In genomic region chr12:106342397-106343212, GRCh38 we compare ENCODE assay signal across 8 cellular contexts. TPM values are rescaled to one million over a fixed set of nuclear protein-coding genes. Genes with fewer than 3 reads are reported as not detected.
A peak's percentile ranks its signal among the peaks of the same experiment; 100 is the strongest.
DNase-seq lines count a peak whose midpoint lies in the region; ATAC-seq and TF ChIP-seq lines count a peak whose summit lies in the region.

No MANE protein-coding gene starts in this region.

- in situ Hi-C loops in Caki2 (cut with HindIII; ENCODE audit: low pct_unique_long_range_greater_than_20kb, low sequenced_read_pairs): no loop called here

- ATAC-seq in GM21390 (IDR thresholded peaks at IDR 0.05; ENCODE audit: unreplicated experiment) (no peak), GM19463 (IDR thresholded peaks at IDR 0.05; ENCODE audit: unreplicated experiment) (no peak)

- H3K4me3 ChIP-seq in cardiac muscle cell: no peak overlapping the region
- H3K4me3 ChIP-seq in prostate gland: peak overlapping the region in 1 of 2 donors; percentile 16

- H3K4me1 ChIP-seq in cardiac muscle cell (ENCODE audit: low read depth) (peaks cover 45% of the 10 kb centered on the region), prostate gland (replicated peaks) (no peaks in the 10 kb centered on the region)

- H3K27me3 ChIP-seq in cardiac muscle cell: no peaks in the 10 kb centered on the region
- H3K27me3 ChIP-seq in prostate gland (replicated peaks; ENCODE audit: insufficient read depth): no peaks in the 10 kb centered on the region

- intact Hi-C loops in prostate gland (cut with DNase I): no loop called here

- peak overlapping the region; percentile 81 for H3K27ac ChIP-seq in cardiac muscle cell
- H3K27ac ChIP-seq in prostate gland: peak overlapping the region; percentile 39 to 54

- 26% methylated on average over 9 of the region's 9 CpGs for WGBS in prostate gland

- DNase-seq in Caki2 (ENCODE audit: low read depth): peak; percentile 32
- peak; percentile 25 for DNase-seq in SW480 (ENCODE audit: low spot score)
- peak; percentile 71 to 75 for DNase-seq in cardiac muscle cell (ENCODE audit: low read depth in 1 of 2, low spot score in 1 of 2)
- DNase-seq in prostate gland (ENCODE audit: low spot score): peak; percentile 56
- no peak for DNase-seq in NOMO-1 (lab: John Stamatoyannopoulos, UW; ENCODE audit: unreplicated experiment in 2 of 2)
- no peak for DNase-seq in NCI-H526 treated with DMSO at 0.1 percent for 48 hours (lab: John Stamatoyannopoulos, UW)

- peaks cover 7% of the 10 kb centered on the region for H3K36me3 ChIP-seq in cardiac muscle cell
- no peaks in the 10 kb centered on the region for H3K36me3 ChIP-seq in prostate gland

- no peak for TF ChIP-seq POLR2A in prostate gland (IDR thresholded peaks at IDR 0.05)

- no peak for TF ChIP-seq CTCF in cardiac muscle cell (IDR thresholded peaks at IDR 0.05; ENCODE audit: low read depth, low read length)
- no peak for TF ChIP-seq CTCF in prostate gland (IDR thresholded peaks at IDR 0.05)

- H3K9me3 ChIP-seq in cardiac muscle cell (ENCODE audit: low read depth) (no peaks in the 10 kb centered on the region), prostate gland (no peaks in the 10 kb centered on the region)

RNA-seq across cellular contexts. Expression of gene POLR3B, which starts 14.9 kb away (rescaled TPM):
- 0.17 and 0.78 TPM in 2 replicates for total RNA-seq in Caki2 (2014; rRNA removed; shearing (Covaris generic); ENCODE audit: low replicate concordance)
- total RNA-seq in cardiac muscle cell: 10.7 and 11.5 TPM in 2 replicates
- 8.5 and 12.2 TPM in 2 replicates for polyA plus RNA-seq in cardiac muscle cell
- total RNA-seq in prostate gland: 1 to 10 TPM; 8.6 to 9.5 TPM

RNA-seq across cellular contexts. Expression of gene TCP11L2, which starts 40.1 kb away (rescaled TPM):
- 6.8 and 7.9 TPM in 2 replicates for total RNA-seq in Caki2 (2014; rRNA removed; shearing (Covaris generic); ENCODE audit: low replicate concordance)
- 22.1 and 31.5 TPM in 2 replicates for total RNA-seq in cardiac muscle cell
- 9.0 and 13.2 TPM in 2 replicates for polyA plus RNA-seq in cardiac muscle cell
- total RNA-seq in prostate gland: 10 to 100 TPM; 20.0 to 30.6 TPM

Comparison
In these comparisons a context has a peak if more than half of its experiments do, and no peak if none do; other contexts are left out.
1. DNase-seq: peak in Caki2 (single experiment), SW480 (single experiment), cardiac muscle cell (2 of 2) and prostate gland (single experiment); none in NOMO-1 (0 of 2) and NCI-H526 treated with DMSO at 0.1 percent for 48 hours (single experiment).